Comparison of ENCODE assay signal across 29 cellular contexts in genomic region chr4:45399116-45399515, GRCh38.
"Had no signal": no experiment of that assay in that cellular context is flagged by ENCODE, and none has a peak within 500 bp of the region (broad histone marks: within the 10 kb centered on the region; RNA-seq: fewer than 3 reads in every experiment).

No MANE protein-coding gene starts in this region.

- H3K27me3 ChIP-seq: colonic mucosa, dorsolateral prefrontal cortex, esophagus muscularis mucosa, esophagus squamous epithelium, foreskin keratinocyte, gastrocnemius medialis, gastroesophageal sphincter, heart left ventricle, heart right ventricle had no signal

- H3K27me3 Mint-ChIP-seq: dendritic cell treated with granulocyte-macrophage colony-stimulating factor and Interleukin-4, amounts not matched to agents 40 ng/mL and 50 ng/mL, for 4 days; effector memory CD8-positive, alpha-beta T cell had no signal

- H3K4me1 ChIP-seq: colonic mucosa, esophagus muscularis mucosa, esophagus squamous epithelium, foreskin keratinocyte, gastrocnemius medialis, gastroesophageal sphincter, heart left ventricle, heart right ventricle had no signal

- H3K4me3 Mint-ChIP-seq: dendritic cell treated with granulocyte-macrophage colony-stimulating factor and Interleukin-4, amounts not matched to agents 40 ng/mL and 50 ng/mL, for 4 days; effector memory CD8-positive, alpha-beta T cell; endodermal cell had no signal

- H3K27ac ChIP-seq: colonic mucosa, coronary artery, dorsolateral prefrontal cortex, epithelial cell of prostate, esophagus muscularis mucosa, esophagus squamous epithelium, foreskin keratinocyte, gastrocnemius medialis, gastroesophageal sphincter, heart left ventricle, heart right ventricle had no signal

- FAIRE-seq: colon, endometrium, endothelial cell of umbilical vein, frontal cortex had no signal

- ATAC-seq: effector memory CD8-positive, alpha-beta T cell; esophagus mucosa; foreskin keratinocyte; gastrocnemius medialis; gastroesophageal sphincter; heart left ventricle; heart right ventricle had no signal

- H3K4me3 ChIP-seq: colonic mucosa, coronary artery, dorsolateral prefrontal cortex, esophagus muscularis mucosa, esophagus squamous epithelium, gastrocnemius medialis, gastroesophageal sphincter, heart left ventricle, heart right ventricle had no signal

- H3K4me1 Mint-ChIP-seq: endodermal cell had no signal

- DNase-seq: colonic mucosa; cortex of kidney; dermis blood vessel endothelial cell; dorsolateral prefrontal cortex; effector CD4-positive, alpha-beta T cell; effector CD8-positive, alpha-beta T cell; effector memory CD4-positive, alpha-beta T cell; effector memory CD8-positive, alpha-beta T cell; endodermal cell; erythroblast; esophagus squamous epithelium; foreskin fibroblast; foreskin keratinocyte; foreskin melanocyte; gastrocnemius medialis; glutamatergic neuron; head of caudate nucleus; heart left ventricle; heart right ventricle had no signal

- H3K9me3 ChIP-seq: colonic mucosa, esophagus squamous epithelium had no signal

- H3K27ac Mint-ChIP-seq: dendritic cell treated with granulocyte-macrophage colony-stimulating factor and Interleukin-4, amounts not matched to agents 40 ng/mL and 50 ng/mL, for 4 days; effector memory CD8-positive, alpha-beta T cell; endodermal cell had no signal

- H3K36me3 ChIP-seq: colonic mucosa, esophagus muscularis mucosa, esophagus squamous epithelium, gastrocnemius medialis, gastroesophageal sphincter, heart left ventricle, heart right ventricle had no signal
